ENCODE assay signal across 16 cellular contexts in genomic region chr16:49496656-49497055, GRCh38.
DNase-seq lines count a peak whose midpoint lies in the region; TF ChIP-seq lines count a peak whose summit lies in the region.
"Had no signal": no experiment of that assay in that cellular context is flagged by ENCODE, and none has a peak within 500 bp of the region (broad histone marks: within the 10 kb centered on the region; RNA-seq: fewer than 3 reads in every experiment).

No MANE protein-coding gene starts in this region.

- no peak overlapping the region for H2AFZ ChIP-seq in neural progenitor cell (replicated peaks)
- H2AFZ ChIP-seq: GM23338 had no signal

- H3K4me3 ChIP-seq in BLaER1: no peak overlapping the region
- H3K4me3 ChIP-seq in tibial artery: no peak overlapping the region
- H3K4me3 ChIP-seq in neural progenitor cell: no peak overlapping the region
- H3K4me3 ChIP-seq: BLaER1 treated with 17β-estradiol and CSF1 and Interleukin-3, amounts not matched to agents 10 nM and 100 nM; GM12878; GM23338 had no signal

- H3K36me3 Mint-ChIP-seq in chondrocyte (ENCODE audit: low read depth): no peaks in the 10 kb centered on the region
- peaks cover 33% of the 10 kb centered on the region for H3K36me3 Mint-ChIP-seq in neural progenitor cell
- H3K36me3 Mint-ChIP-seq: CD8-positive, alpha-beta T cell had no signal

- H3K27ac ChIP-seq in BLaER1 (no peak overlapping the region), tibial artery (no peak overlapping the region), neural progenitor cell (no peak overlapping the region)
- H3K27ac ChIP-seq: BLaER1 treated with 17β-estradiol and CSF1 and Interleukin-3, amounts not matched to agents 10 nM and 100 nM had no signal

- H3K79me2 ChIP-seq in neural progenitor cell (ENCODE audit: low read depth): no peaks in the 10 kb centered on the region

- H3K9me3 ChIP-seq in BLaER1: no peaks in the 10 kb centered on the region
- no peaks in the 10 kb centered on the region for H3K9me3 ChIP-seq in tibial artery
- H3K9me3 ChIP-seq in neural progenitor cell (ENCODE audit: low read depth): no peaks in the 10 kb centered on the region
- H3K9me3 ChIP-seq: BLaER1 treated with 17β-estradiol and CSF1 and Interleukin-3, amounts not matched to agents 10 nM and 100 nM had no signal

- no peak overlapping the region for H3K27ac Mint-ChIP-seq in chondrocyte (ENCODE audit: unreplicated experiment)
- H3K27ac Mint-ChIP-seq in neural progenitor cell: no peak overlapping the region
- H3K27ac Mint-ChIP-seq: CD8-positive, alpha-beta T cell; GM23338 had no signal

- H3F3A ChIP-seq in neural progenitor cell (ENCODE audit: low read depth): peaks cover 4% of the 10 kb centered on the region

- H3K27me3 Mint-ChIP-seq in chondrocyte (ENCODE audit: low read depth) (peaks cover 2% of the 10 kb centered on the region), neural progenitor cell (ENCODE audit: insufficient read depth, low read depth) (peaks cover 6% of the 10 kb centered on the region)

- H3K27me3 ChIP-seq in BLaER1: no peaks in the 10 kb centered on the region
- no peaks in the 10 kb centered on the region for H3K27me3 ChIP-seq in tibial artery
- no peaks in the 10 kb centered on the region for H3K27me3 ChIP-seq in neural progenitor cell
- H3K27me3 ChIP-seq: BLaER1 treated with 17β-estradiol and CSF1 and Interleukin-3, amounts not matched to agents 10 nM and 100 nM had no signal

- peaks cover 14% of the 10 kb centered on the region for H3K36me3 ChIP-seq in BLaER1
- no peaks in the 10 kb centered on the region for H3K36me3 ChIP-seq in tibial artery
- no peaks in the 10 kb centered on the region for H3K36me3 ChIP-seq in neural progenitor cell

- peaks cover 23% of the 10 kb centered on the region for H4K20me1 ChIP-seq in BLaER1
- peaks cover 10% of the 10 kb centered on the region for H4K20me1 ChIP-seq in neural progenitor cell (ENCODE audit: low read depth)

- no peak overlapping the region for H3K4me3 Mint-ChIP-seq in chondrocyte (ENCODE audit: unreplicated experiment)
- H3K4me3 Mint-ChIP-seq in neural progenitor cell: no peak overlapping the region
- H3K4me3 Mint-ChIP-seq: CD8-positive, alpha-beta T cell; GM23338 had no signal

- H3K9me3 Mint-ChIP-seq in chondrocyte (ENCODE audit: low read depth) (no peaks in the 10 kb centered on the region), neural progenitor cell (no peaks in the 10 kb centered on the region)
- H3K9me3 Mint-ChIP-seq: CD8-positive, alpha-beta T cell; GM23338 had no signal

- DNase-seq in chondrocyte (ENCODE audit: low spot score) (peak; percentile 52), posterior vena cava (ENCODE audit: low spot score) (peak; percentile 69), tibial artery (peak; percentile 7 to 24), putamen (ENCODE audit: low spot score) (no peak), NAMALWA (ENCODE audit: low spot score) (no peak), neural progenitor cell (ENCODE audit: low spot score) (no peak)
- DNase-seq: 8988T; Calu3; CD8-positive, alpha-beta T cell; DMS79 treated with DMSO at 0.1 percent for 48 hours; GF-D8; HCEC 1CT had no signal

- peaks cover 5% of the 10 kb centered on the region for H3K4me1 Mint-ChIP-seq in chondrocyte (ENCODE audit: low read depth)
- peaks cover 16% of the 10 kb centered on the region for H3K4me1 Mint-ChIP-seq in neural progenitor cell

- H3K9ac ChIP-seq in BLaER1 (no peak overlapping the region), neural progenitor cell (no peak overlapping the region)
- H3K9ac ChIP-seq: BLaER1 treated with 17β-estradiol and CSF1 and Interleukin-3, amounts not matched to agents 10 nM and 100 nM had no signal

- intact Hi-C loops in posterior vena cava (cut with DNase I): loop anchor here (10.0 kb wide), 2 partner anchors 98 to 358 kb away; partner anchors contain the start of gene ZNF423 (in 1 of the 2)
- intact Hi-C loops in tibial artery (cut with DNase I; ENCODE audit: low total_unique reads): no loop called here

- TF ChIP-seq CTCF in chondrocyte (IDR thresholded peaks at IDR 0.05) (no peak), tibial artery (IDR thresholded peaks at IDR 0.05) (no peak), neural progenitor cell (IDR thresholded peaks at IDR 0.05) (no peak)

- 0 out of 2 replicates have a peak overlapping the region, but pooled peaks have one; percentile 74 for H3K4me2 ChIP-seq in BLaER1
- H3K4me2 ChIP-seq in neural progenitor cell: no peak overlapping the region
- H3K4me2 ChIP-seq: GM23338 had no signal

- peaks cover 90% of the 10 kb centered on the region for H3K4me1 ChIP-seq in BLaER1
- peaks cover 0 to 13% (median 7%) of the 10 kb centered on the region in 4 donors for H3K4me1 ChIP-seq in tibial artery
- H3K4me1 ChIP-seq in neural progenitor cell: peaks cover 8% of the 10 kb centered on the region

Comparison
In these comparisons a context has a peak if more than half of its experiments do, and no peak if none do; other contexts are left out.
1. DNase-seq: peak in chondrocyte (single experiment), posterior vena cava (single experiment) and tibial artery (2 of 2); none in putamen (single experiment), NAMALWA (single experiment) and neural progenitor cell (single experiment).